Comparison of ENCODE assay signal across 13 cellular contexts in genomic region chr17:1904273-1905052, GRCh38.
DNase-seq lines count a peak whose midpoint lies in the region; ATAC-seq, FAIRE-seq and TF ChIP-seq lines count a peak whose summit lies in the region.
"Had no signal": no experiment of that assay in that cellular context is flagged by ENCODE, and none has a peak within 500 bp of the region (broad histone marks: within the 10 kb centered on the region; RNA-seq: fewer than 3 reads in every experiment).

No MANE protein-coding gene starts in this region.

- no peak for TF ChIP-seq EP300 in neural cell (conservative IDR thresholded peaks at IDR 0.05; ENCODE audit: poor library complexity, severe bottlenecking)

- H3K9me2 ChIP-seq in Loucy (replicated peaks; ENCODE audit: low read depth, low read length): no peaks in the 10 kb centered on the region
- no peaks in the 10 kb centered on the region for H3K9me2 ChIP-seq in SU-DHL-6 (replicated peaks; ENCODE audit: insufficient read depth, low read length)
- H3K9me2 ChIP-seq in neural cell (ENCODE audit: insufficient read depth, low read length): no peaks in the 10 kb centered on the region

- H3K36me3 ChIP-seq in Loucy (ENCODE audit: insufficient read depth, low read length) (no peaks in the 10 kb centered on the region), SU-DHL-6 (ENCODE audit: low read length) (0 out of 2 replicates have a peak, but pooled peaks cover 4% of the 10 kb centered on the region), neural cell (ENCODE audit: insufficient read depth, low read length) (no peaks in the 10 kb centered on the region)

- no peaks in the 10 kb centered on the region for H4K20me1 ChIP-seq in Loucy (ENCODE audit: insufficient read depth, low read length, poor library complexity, severe bottlenecking)
- no peaks in the 10 kb centered on the region for H4K20me1 ChIP-seq in SU-DHL-6 (ENCODE audit: low read depth, low read length)
- no peaks in the 10 kb centered on the region for H4K20me1 ChIP-seq in neural cell (ENCODE audit: insufficient read depth)

- no peaks in the 10 kb centered on the region for H3F3A ChIP-seq in Loucy (ENCODE audit: low read depth)
- H3F3A ChIP-seq in SU-DHL-6 (ENCODE audit: insufficient read depth): peaks cover 8% of the 10 kb centered on the region
- peaks cover 3% of the 10 kb centered on the region for H3F3A ChIP-seq in neural cell (ENCODE audit: insufficient read depth, low read length, poor library complexity, severe bottlenecking)

- H3K79me2 ChIP-seq in Loucy (ENCODE audit: insufficient read depth, low read length): no peaks in the 10 kb centered on the region
- H3K79me2 ChIP-seq in SU-DHL-6 (ENCODE audit: insufficient read depth, low read length): no peaks in the 10 kb centered on the region
- no peaks in the 10 kb centered on the region for H3K79me2 ChIP-seq in neural cell (replicated peaks; ENCODE audit: insufficient read depth, low read length)

- no peak for ATAC-seq in HG02571 (IDR thresholded peaks at IDR 0.05; ENCODE audit: unreplicated experiment)
- no peak for ATAC-seq in HG03571 (IDR thresholded peaks at IDR 0.05; ENCODE audit: unreplicated experiment)
- ATAC-seq: Panc1 had no signal

- H3K9ac ChIP-seq in Loucy (ENCODE audit: low read depth, low read length, poor library complexity, severe bottlenecking) (no peak overlapping the region), SU-DHL-6 (ENCODE audit: low read length) (peak overlapping the region; percentile 20; the same call in 1 of the 2 replicates), neural cell (ENCODE audit: low read length) (peak overlapping the region; percentile 52)

- H3K4me2 ChIP-seq in Loucy (ENCODE audit: low read depth, low read length, poor library complexity, severe bottlenecking): peak overlapping the region; percentile 19
- peak overlapping the region; percentile 57 for H3K4me2 ChIP-seq in SU-DHL-6 (ENCODE audit: low read depth, low read length, poor library complexity, severe bottlenecking)
- peak overlapping the region; percentile 60 for H3K4me2 ChIP-seq in neural cell (ENCODE audit: low read length)

- TF ChIP-seq RAD21 in neural cell (conservative IDR thresholded peaks at IDR 0.05): no peak

- no peaks in the 10 kb centered on the region for H3K4me1 ChIP-seq in Loucy (ENCODE audit: insufficient read depth, low read length, poor library complexity, severe bottlenecking)

- peak overlapping the region; percentile 75 for H3K27ac ChIP-seq in SU-DHL-6 (ENCODE audit: low read depth, low read length)
- peak overlapping the region; percentile 51 for H3K27ac ChIP-seq in neural cell (ENCODE audit: low read length)
- H3K27ac ChIP-seq: C4-2B had no signal

- FAIRE-seq in GM12892 (lab: Jason Lieb, UNC): peak; percentile 83
- FAIRE-seq: kidney had no signal

- H2AFZ ChIP-seq in Loucy (ENCODE audit: low read length) (no peak overlapping the region), SU-DHL-6 (ENCODE audit: low read depth, low read length, severe bottlenecking) (peak overlapping the region; percentile 17), neural cell (ENCODE audit: low read depth, low read length) (no peak overlapping the region)

- TF ChIP-seq CTCF in Loucy (conservative IDR thresholded peaks at IDR 0.05; ENCODE audit: low read length) (no peak), SU-DHL-6 (IDR thresholded peaks at IDR 0.05; ENCODE audit: insufficient read depth, low read length, poor library complexity, severe bottlenecking) (no peak), neural cell (IDR thresholded peaks at IDR 0.05; ENCODE audit: poor library complexity, severe bottlenecking) (no peak)

- H3K27me3 ChIP-seq in Loucy (ENCODE audit: insufficient read depth, low read length, poor library complexity, severe bottlenecking): no peaks in the 10 kb centered on the region
- no peaks in the 10 kb centered on the region for H3K27me3 ChIP-seq in SU-DHL-6 (ENCODE audit: low read length)
- no peaks in the 10 kb centered on the region for H3K27me3 ChIP-seq in neural cell (ENCODE audit: insufficient read depth, low read depth, low read length)

- DNase-seq in GM12892 (ENCODE audit: insufficient read length) (peak; percentile 27), hippocampal formation (lab: John Stamatoyannopoulos, UW) (no peak)
- DNase-seq: activated gamma-delta T cell treated with Interleukin-2 at 50 U/mL for 16 hours, aorta, kidney, SW 1271 had no signal

- H3K9me3 ChIP-seq in Loucy (ENCODE audit: insufficient read depth, low read depth, low read length) (no peaks in the 10 kb centered on the region), SU-DHL-6 (ENCODE audit: insufficient read depth, low read length) (no peaks in the 10 kb centered on the region), neural cell (ENCODE audit: low read length) (no peaks in the 10 kb centered on the region)

- H3K4me3 ChIP-seq in Loucy (ENCODE audit: low read length, poor library complexity, severe bottlenecking) (no peak overlapping the region), SU-DHL-6 (ENCODE audit: insufficient read depth, low read length, poor library complexity, severe bottlenecking) (peak overlapping the region; percentile 40), neural cell (ENCODE audit: low read length) (peak overlapping the region; percentile 58)

- no peak for TF ChIP-seq POLR2A in GM12892 (IDR thresholded peaks at IDR 0.05; ENCODE audit: low read depth, low read length)

TF ChIP-seq in neural cell, 6 proteins besides CTCF, POLR2A, EP300 and RAD21:
- peak; percentile 18 for TF ChIP-seq REST (IDR thresholded peaks at IDR 0.05; ENCODE audit: borderline replicate concordance)
- no peak for TF ChIP-seq EZH2 (IDR thresholded peaks at IDR 0.05; ENCODE audit: borderline replicate concordance, insufficient read depth, low read length, poor library complexity, severe bottlenecking)
